15 cellular contexts compared by ENCODE assay signal in genomic region chr17:40104570-40105471, GRCh38. TPM values are rescaled to one million over a fixed set of nuclear protein-coding genes. Genes with fewer than 3 reads are reported as not detected.
A peak's percentile ranks its signal among the peaks of the same experiment; 100 is the strongest.
DNase-seq lines count a peak whose midpoint lies in the region; ATAC-seq, FAIRE-seq and TF ChIP-seq lines count a peak whose summit lies in the region.
"Had no signal": no experiment of that assay in that cellular context is flagged by ENCODE, and none has a peak within 500 bp of the region (broad histone marks: within the 10 kb centered on the region; RNA-seq: fewer than 3 reads in every experiment).

No MANE protein-coding gene starts in this region.

- H3K9me3 ChIP-seq in T-helper 17 cell (ENCODE audit: control insufficient read depth, low read length, poor library complexity, severe bottlenecking) (no peaks in the 10 kb centered on the region), keratinocyte (ENCODE audit: control insufficient read depth, low read depth, low read length) (no peaks in the 10 kb centered on the region), stomach (no peaks in the 10 kb centered on the region)
- H3K9me3 ChIP-seq: SJCRH30 had no signal

- intact Hi-C loops in stomach (cut with DNase I; ENCODE audit: low total_unique reads) (no loop called here), head of caudate nucleus (cut with DNase I) (loop anchor here (5.0 kb wide), 1 partner anchor 33 kb away; no protein-coding TSS in a partner anchor)

- H2AFZ ChIP-seq in keratinocyte (ENCODE audit: control insufficient read depth, low read length), result no peak overlapping the region

- H3K27ac ChIP-seq in keratinocyte (ENCODE audit: control insufficient read depth, insufficient read depth, low read length) (peak overlapping the region; percentile 38), stomach (peak overlapping the region; percentile 80 to 98 (median 97))
- H3K27ac ChIP-seq: SJCRH30 had no signal

- H3K9me1 ChIP-seq in keratinocyte (ENCODE audit: control insufficient read depth, extremely low read depth, insufficient read depth, low read length), result no peaks in the 10 kb centered on the region

- H3K4me1 Mint-ChIP-seq in activated T-cell treated with anti-CD3 and anti-CD28 coated beads, Interleukin-2, amount 50 U/mL, for 72 hours (ENCODE audit: low read depth), result peaks cover 93% of the 10 kb centered on the region
- H3K4me1 Mint-ChIP-seq in T-helper 17 cell (peaks cover 74% of the 10 kb centered on the region), glutamatergic neuron (ENCODE audit: low read depth, unreplicated experiment) (peaks cover 18% of the 10 kb centered on the region)

- no peaks in the 10 kb centered on the region for H3K36me3 ChIP-seq in keratinocyte (ENCODE audit: control insufficient read depth in 2 of 2, extremely low read depth in 1 of 2, insufficient read depth in 2 of 2, low read length in 2 of 2)
- no peaks in the 10 kb centered on the region for H3K36me3 ChIP-seq in stomach
- H3K36me3 ChIP-seq: SJCRH30 had no signal

- no peaks in the 10 kb centered on the region for H3K27me3 ChIP-seq in keratinocyte (ENCODE audit: control insufficient read depth, extremely low read depth, insufficient read depth, low read length)
- H3K27me3 ChIP-seq in stomach, result no peaks in the 10 kb centered on the region
- H3K27me3 ChIP-seq: SJCRH30 had no signal

- peak; percentile 4 to 6 for ATAC-seq in activated T-cell treated with anti-CD3 and anti-CD28 coated beads, Interleukin-2, amount 50 U/mL, for 72 hours (replicated peaks in 1 of 2)
- no peak for ATAC-seq in T-helper 17 cell
- no peak for ATAC-seq in GM21825 (IDR thresholded peaks at IDR 0.05; ENCODE audit: unreplicated experiment)

- no peak for TF ChIP-seq EP300 in stomach (IDR thresholded peaks at IDR 0.05)

- H3K36me3 Mint-ChIP-seq in activated T-cell treated with anti-CD3 and anti-CD28 coated beads, Interleukin-2, amount 50 U/mL, for 72 hours (ENCODE audit: insufficient read depth in 2 of 2), result no peaks in the 10 kb centered on the region
- H3K36me3 Mint-ChIP-seq in T-helper 17 cell (ENCODE audit: low read depth) (no peaks in the 10 kb centered on the region), glutamatergic neuron (ENCODE audit: unreplicated experiment) (no peaks in the 10 kb centered on the region)

- no peaks in the 10 kb centered on the region for H3K9me3 Mint-ChIP-seq in activated T-cell treated with anti-CD3 and anti-CD28 coated beads, Interleukin-2, amount 50 U/mL, for 72 hours
- H3K9me3 Mint-ChIP-seq in glutamatergic neuron (ENCODE audit: unreplicated experiment), result peaks cover 2% of the 10 kb centered on the region

- no peak overlapping the region for H3K4me3 ChIP-seq in keratinocyte (ENCODE audit: control insufficient read depth in 2 of 3, extremely low read depth in 1 of 3, insufficient read depth in 2 of 3, low read depth in 1 of 3, low read length in 3 of 3)
- H3K4me3 ChIP-seq in stomach, result no peak overlapping the region
- H3K4me3 ChIP-seq: SJCRH30 had no signal

- peaks cover 51% of the 10 kb centered on the region for H3K4me1 ChIP-seq in keratinocyte (ENCODE audit: control insufficient read depth, extremely low read depth, insufficient read depth, low read length)
- peaks cover 87 to 96% (median 91%) of the 10 kb centered on the region in 4 donors for H3K4me1 ChIP-seq in stomach

- dilution Hi-C loops in keratinocyte (cut with MboI; ENCODE audit: extremely low pct_ligation_motif_present, low sequenced_read_pairs), result no loop called here

- TF ChIP-seq CTCF in keratinocyte (optimal IDR thresholded peaks at IDR 0.05 in 1 of 3, IDR thresholded peaks at IDR 0.05 in 1 of 3, conservative IDR thresholded peaks at IDR 0.05 in 1 of 3; ENCODE audit: extremely low read depth in 1 of 3, insufficient read depth in 2 of 3, low read length in 3 of 3) (no peak), stomach (IDR thresholded peaks at IDR 0.05) (no peak), glutamatergic neuron (IDR thresholded peaks at IDR 0.05; ENCODE audit: partially characterized antibody, unreplicated experiment) (no peak)

- H3K27ac Mint-ChIP-seq in activated T-cell treated with anti-CD3 and anti-CD28 coated beads, Interleukin-2, amount 50 U/mL, for 72 hours, result no peak overlapping the region
- peak overlapping the region; percentile 100 for H3K27ac Mint-ChIP-seq in T-helper 17 cell
- H3K27ac Mint-ChIP-seq in glutamatergic neuron (ENCODE audit: unreplicated experiment), result no peak overlapping the region

- no peaks in the 10 kb centered on the region for H4K20me1 ChIP-seq in keratinocyte (ENCODE audit: control insufficient read depth, extremely low read depth, insufficient read depth, low read length)

- 45 to 50% (median 46%) methylated on average over 3 of the region's 3 CpGs for WGBS in stomach, 5 donors

- TF ChIP-seq POLR2A in stomach (IDR thresholded peaks at IDR 0.05), result no peak

- H3K27me3 Mint-ChIP-seq in activated T-cell treated with anti-CD3 and anti-CD28 coated beads, Interleukin-2, amount 50 U/mL, for 72 hours (ENCODE audit: low read depth), result no peaks in the 10 kb centered on the region
- H3K27me3 Mint-ChIP-seq in T-helper 17 cell (no peaks in the 10 kb centered on the region), glutamatergic neuron (ENCODE audit: unreplicated experiment) (peaks cover 8% of the 10 kb centered on the region)

- DNase-seq in activated T-cell treated with anti-CD3 and anti-CD28 coated beads, Interleukin-2, amount 50 U/mL, for 72 hours, result peak in 1 of 2 donors; percentile 26
- no peak for DNase-seq in activated T-cell treated with anti-CD3 and anti-CD28 coated beads, Interleukin-2, amount 50 U/mL, for 1 hour
- no peak for DNase-seq in T-helper 17 cell
- no peak for DNase-seq in keratinocyte (ENCODE audit: low read depth, low spot score)
- no peak for DNase-seq in stomach
- DNase-seq in head of caudate nucleus, result no peak
- DNase-seq in glutamatergic neuron, result no peak
- DNase-seq: ACHN; activated CD4-positive, alpha-beta T cell treated with anti-CD3 and anti-CD28 coated beads, Interleukin-2, amount 50 U/mL, for 48 hours; GDM1; H7; NCI-H345; SJCRH30 had no signal

- peaks cover 4% of the 10 kb centered on the region for H3K79me2 ChIP-seq in keratinocyte (ENCODE audit: control insufficient read depth, insufficient read depth, low read length)

- peak overlapping the region; percentile 47 for H3K9ac ChIP-seq in keratinocyte (ENCODE audit: control insufficient read depth, extremely low read depth, insufficient read depth, low read length)

- peak overlapping the region; percentile 18 to 23 for H3K4me3 Mint-ChIP-seq in activated T-cell treated with anti-CD3 and anti-CD28 coated beads, Interleukin-2, amount 50 U/mL, for 72 hours
- peak overlapping the region; percentile 49 for H3K4me3 Mint-ChIP-seq in T-helper 17 cell
- H3K4me3 Mint-ChIP-seq in glutamatergic neuron (ENCODE audit: unreplicated experiment), result no peak overlapping the region

- H3K4me2 ChIP-seq in keratinocyte (ENCODE audit: control insufficient read depth, extremely low read depth, insufficient read depth, low read depth, low read length), result peak overlapping the region; percentile 24

- no peak for FAIRE-seq in keratinocyte (lab: Jason Lieb, UNC)
- FAIRE-seq: frontal cortex had no signal

RNA-seq across cellular contexts. Expression of gene NR1D1, which starts 4.4 kb away (rescaled TPM):
- 1 to 10 TPM; 4.5 to 6.3 TPM for total RNA-seq in activated T-cell treated with anti-CD3 and anti-CD28 coated beads, Interleukin-2, amount 50 U/mL, for 72 hours
- total RNA-seq in T-helper 17 cell (100 to 1,000 TPM; 102 to 145 TPM), stomach (10 to 100 TPM in 2 of 5 donors, 1 to 10 TPM in 3; 2.8 to 14.9 (median 9.0) TPM), glutamatergic neuron (ENCODE audit: unreplicated experiment) (1.3 TPM)
- polyA plus RNA-seq in keratinocyte (0.46 to 7.5 TPM (median 1.0 TPM) in 3 replicates), stomach (10 to 100 TPM in 1 of 3 donors, 1 to 10 TPM in 2; 5.5 to 20.5 (median 9.6) TPM)
- polyA plus RNA-seq in keratinocyte (2011; ENCODE audit: low read depth), result 25.7 TPM
- 2.4 and 5.9 TPM in 2 replicates for polyA plus RNA-seq in keratinocyte (2011; cell fraction: cytosol; rRNA removed)
- polyA plus RNA-seq in keratinocyte (2011; cell fraction: nucleus; rRNA removed), result 8.9 and 15.2 TPM in 2 replicates
- polyA plus RNA-seq in keratinocyte (2012; ENCODE audit: low replicate concordance), result 12.2 and 71.1 TPM in 2 replicates
- polyA minus RNA-seq in keratinocyte, result 2.1 to 31.5 TPM (median 3.6 TPM) in 3 replicates
- 7.7 TPM for polyA minus RNA-seq in keratinocyte (2011; cell fraction: cytosol; rRNA and poly(A)+ RNA removed)
- 5.7 and 10.2 TPM in 2 replicates for polyA minus RNA-seq in keratinocyte (2011; cell fraction: nucleus; rRNA and poly(A)+ RNA removed)

RNA-seq across cellular contexts. Expression of gene MSL1, which starts 16.9 kb away (rescaled TPM):
- 100 to 1,000 TPM; 115 to 121 TPM for total RNA-seq in activated T-cell treated with anti-CD3 and anti-CD28 coated beads, Interleukin-2, amount 50 U/mL, for 72 hours
- total RNA-seq in T-helper 17 cell (100 to 1,000 TPM; 101 to 106 TPM), stomach (100 to 1,000 TPM in 2 of 5 donors, 10 to 100 TPM in 3; 47.1 to 322 (median 90.1) TPM), glutamatergic neuron (ENCODE audit: unreplicated experiment) (110 TPM)
- polyA plus RNA-seq in keratinocyte (41.8 to 66.8 TPM (median 56.9 TPM) in 3 replicates), stomach (10 to 100 TPM; 29.3 to 63.8 (median 32.7) TPM)
- 54.9 TPM for polyA plus RNA-seq in keratinocyte (2011; ENCODE audit: low read depth)
- polyA plus RNA-seq in keratinocyte (2011; cell fraction: cytosol; rRNA removed), result 31.4 and 53.5 TPM in 2 replicates
- 106 and 140 TPM in 2 replicates for polyA plus RNA-seq in keratinocyte (2011; cell fraction: nucleus; rRNA removed)
- polyA plus RNA-seq in keratinocyte (2012; ENCODE audit: low replicate concordance), result 42.8 and 49.4 TPM in 2 replicates
- polyA minus RNA-seq in keratinocyte, result 9.9 to 38.5 TPM (median 27.3 TPM) in 3 replicates
- 23.0 TPM for polyA minus RNA-seq in keratinocyte (2011; cell fraction: cytosol; rRNA and poly(A)+ RNA removed)
- polyA minus RNA-seq in keratinocyte (2011; cell fraction: nucleus; rRNA and poly(A)+ RNA removed), result 28.5 and 50.4 TPM in 2 replicates

RNA-seq across cellular contexts. Expression of gene CASC3, which starts 35.5 kb away (rescaled TPM):
- 100 to 1,000 TPM; 106 to 144 TPM for total RNA-seq in activated T-cell treated with anti-CD3 and anti-CD28 coated beads, Interleukin-2, amount 50 U/mL, for 72 hours
- 100 to 1,000 TPM; 168 to 176 TPM for total RNA-seq in T-helper 17 cell
- 17.3 to 32.1 TPM (median 26.9 TPM) in 3 replicates for polyA plus RNA-seq in keratinocyte
- 37.1 TPM for polyA plus RNA-seq in keratinocyte (2011; ENCODE audit: low read depth)
- 15.8 and 24.7 TPM in 2 replicates for polyA plus RNA-seq in keratinocyte (2011; cell fraction: cytosol; rRNA removed)
- 70.6 and 74.1 TPM in 2 replicates for polyA plus RNA-seq in keratinocyte (2011; cell fraction: nucleus; rRNA removed)
- polyA plus RNA-seq in keratinocyte (2012; ENCODE audit: low replicate concordance), result 27.0 and 27.8 TPM in 2 replicates
- polyA minus RNA-seq in keratinocyte, result 12.6 to 81.1 TPM (median 23.1 TPM) in 3 replicates
- 16.5 TPM for polyA minus RNA-seq in keratinocyte (2011; cell fraction: cytosol; rRNA and poly(A)+ RNA removed)
- 12.3 and 18.8 TPM in 2 replicates for polyA minus RNA-seq in keratinocyte (2011; cell fraction: nucleus; rRNA and poly(A)+ RNA removed)
- 100 to 1,000 TPM in 2 of 5 donors, 10 to 100 TPM in 3; 41.9 to 198 (median 85.5) TPM for total RNA-seq in stomach
- polyA plus RNA-seq in stomach, result 10 to 100 TPM; 27.6 to 42.2 (median 37.0) TPM
- 145 TPM for total RNA-seq in glutamatergic neuron (ENCODE audit: unreplicated experiment)

RNA-seq across cellular contexts. Expression of gene THRA, which starts 42.1 kb away (rescaled TPM):
- total RNA-seq in activated T-cell treated with anti-CD3 and anti-CD28 coated beads, Interleukin-2, amount 50 U/mL, for 72 hours, result 10 to 100 TPM; 12.2 to 14.7 TPM
- total RNA-seq in T-helper 17 cell (10 to 100 TPM; 29.8 to 32.2 TPM), stomach (10 to 100 TPM; 21.1 to 52.2 (median 38.4) TPM), glutamatergic neuron (ENCODE audit: unreplicated experiment) (17.6 TPM)
- polyA plus RNA-seq in keratinocyte (3.3 to 5.9 TPM (median 4.5 TPM) in 3 replicates), stomach (10 to 100 TPM; 21.4 to 37.0 (median 26.4) TPM)
- 2.3 TPM for polyA plus RNA-seq in keratinocyte (2011; ENCODE audit: low read depth)
- polyA plus RNA-seq in keratinocyte (2011; cell fraction: cytosol; rRNA removed), result 2.5 and 4.4 TPM in 2 replicates
- polyA plus RNA-seq in keratinocyte (2011; cell fraction: nucleus; rRNA removed), result 5.2 and 5.8 TPM in 2 replicates
- polyA plus RNA-seq in keratinocyte (2012; ENCODE audit: low replicate concordance), result 4.9 and 8.4 TPM in 2 replicates
- 4.8 to 14.7 TPM (median 4.9 TPM) in 3 replicates for polyA minus RNA-seq in keratinocyte
- polyA minus RNA-seq in keratinocyte (2011; cell fraction: cytosol; rRNA and poly(A)+ RNA removed), result 5.6 TPM
- 2.4 and 3.2 TPM in 2 replicates for polyA minus RNA-seq in keratinocyte (2011; cell fraction: nucleus; rRNA and poly(A)+ RNA removed)

RNA-seq across cellular contexts. Expression of gene MED24, which starts 50.6 kb away (rescaled TPM):
- total RNA-seq in activated T-cell treated with anti-CD3 and anti-CD28 coated beads, Interleukin-2, amount 50 U/mL, for 72 hours, result 10 to 100 TPM; 82.6 to 97.0 TPM
- 10 to 100 TPM; 73.7 to 77.5 TPM for total RNA-seq in T-helper 17 cell
- polyA plus RNA-seq in keratinocyte, result 45.3 to 77.3 TPM (median 47.2 TPM) in 3 replicates
- 20.0 TPM for polyA plus RNA-seq in keratinocyte (2011; ENCODE audit: low read depth)
- polyA plus RNA-seq in keratinocyte (2011; cell fraction: cytosol; rRNA removed), result 54.1 and 62.2 TPM in 2 replicates
- 134 and 168 TPM in 2 replicates for polyA plus RNA-seq in keratinocyte (2011; cell fraction: nucleus; rRNA removed)
- 30.8 and 51.5 TPM in 2 replicates for polyA plus RNA-seq in keratinocyte (2012; ENCODE audit: low replicate concordance)
- 82.2 to 244 TPM (median 85.5 TPM) in 3 replicates for polyA minus RNA-seq in keratinocyte
- 97.8 TPM for polyA minus RNA-seq in keratinocyte (2011; cell fraction: cytosol; rRNA and poly(A)+ RNA removed)
- polyA minus RNA-seq in keratinocyte (2011; cell fraction: nucleus; rRNA and poly(A)+ RNA removed), result 89.3 and 107 TPM in 2 replicates
- 100 to 1,000 TPM in 2 of 5 donors, 10 to 100 TPM in 3; 55.4 to 336 (median 91.6) TPM for total RNA-seq in stomach
- 10 to 100 TPM; 24.1 to 49.5 (median 32.7) TPM for polyA plus RNA-seq in stomach
- total RNA-seq in glutamatergic neuron (ENCODE audit: unreplicated experiment), result 172 TPM

Comparison
In these comparisons a context has a peak if more than half of its experiments do, and no peak if none do; other contexts are left out.
1. ATAC-seq: peak in activated T-cell treated with anti-CD3 and anti-CD28 coated beads, Interleukin-2, amount 50 U/mL, for 72 hours (2 of 2); none in T-helper 17 cell (single experiment) and GM21825 (single experiment).
2. RNA of gene NR1D1, which starts 4.4 kb away (total RNA-seq): 102 to 145 TPM in T-helper 17 cell; 2.8 to 14.9 TPM in stomach, 4.5 to 6.3 TPM in activated T-cell treated with anti-CD3 and anti-CD28 coated beads, Interleukin-2, amount 50 U/mL, for 72 hours and 1.3 TPM in glutamatergic neuron (single experiment); every median in the first group is over 4 times any median in the second.